Comparison of ENCODE assay signal across 21 cellular contexts in genomic region chr2:7527165-7527722, GRCh38.
"Had no signal": no experiment of that assay in that cellular context is flagged by ENCODE, and none has a peak within 500 bp of the region (broad histone marks: within the 10 kb centered on the region; RNA-seq: fewer than 3 reads in every experiment).

No MANE protein-coding gene starts in this region.

- H3K4me3 ChIP-seq: gastroesophageal sphincter, hepatocyte, left ventricle myocardium inferior, ovary, right lobe of liver, SJSA1, suprapubic skin, tibial nerve had no signal

- H3K9me3 ChIP-seq: ovary, right lobe of liver had no signal

- H3K36me3 ChIP-seq: gastroesophageal sphincter, left ventricle myocardium inferior, ovary, right lobe of liver, SJSA1, suprapubic skin, tibial nerve had no signal

- H3K27ac ChIP-seq: gastroesophageal sphincter, hepatocyte, left ventricle myocardium inferior, ovary, right lobe of liver, SJSA1, suprapubic skin, tibial nerve, VCaP had no signal

- DNase-seq: activated CD4-positive, alpha-beta T cell treated with anti-CD3 and anti-CD28 coated beads, Interleukin-2, amount 50 U/mL, for 1 hour; amygdala; caudate nucleus; cortex of kidney; effector memory CD8-positive, alpha-beta T cell; erythroblast; islet precursor cell; left ventricle myocardium inferior; ovary; right lobe of liver; stimulated activated CD4-positive, alpha-beta T cell treated with anti-CD3 and anti-CD28 coated beads, Interleukin-12 subunit alpha, Interleukin-12 subunit beta, amount 100 ng/mL, for 4 hours; stimulated activated CD4-positive, alpha-beta T cell treated with anti-CD3 and anti-CD28 coated beads, Interleukin-4, amount 100 ng/mL, for 1 hour; T-cell; T-helper 9 cell had no signal

- H3K4me3 Mint-ChIP-seq: effector memory CD8-positive, alpha-beta T cell; T-cell had no signal

- H3K4me1 ChIP-seq: gastroesophageal sphincter, left ventricle myocardium inferior, right lobe of liver, SJSA1, suprapubic skin, tibial nerve had no signal

- ATAC-seq: effector memory CD8-positive, alpha-beta T cell; gastroesophageal sphincter; right lobe of liver; T-cell had no signal

- H3K27me3 Mint-ChIP-seq: T-cell had no signal

- H3K27me3 ChIP-seq: gastroesophageal sphincter, hepatocyte, ovary, right lobe of liver, SJSA1, suprapubic skin, tibial nerve had no signal

- H3K27ac Mint-ChIP-seq: progenitor cell of endocrine pancreas, T-cell had no signal
